1 cellular context compared by ENCODE assay signal in the genomic region with DNA sequence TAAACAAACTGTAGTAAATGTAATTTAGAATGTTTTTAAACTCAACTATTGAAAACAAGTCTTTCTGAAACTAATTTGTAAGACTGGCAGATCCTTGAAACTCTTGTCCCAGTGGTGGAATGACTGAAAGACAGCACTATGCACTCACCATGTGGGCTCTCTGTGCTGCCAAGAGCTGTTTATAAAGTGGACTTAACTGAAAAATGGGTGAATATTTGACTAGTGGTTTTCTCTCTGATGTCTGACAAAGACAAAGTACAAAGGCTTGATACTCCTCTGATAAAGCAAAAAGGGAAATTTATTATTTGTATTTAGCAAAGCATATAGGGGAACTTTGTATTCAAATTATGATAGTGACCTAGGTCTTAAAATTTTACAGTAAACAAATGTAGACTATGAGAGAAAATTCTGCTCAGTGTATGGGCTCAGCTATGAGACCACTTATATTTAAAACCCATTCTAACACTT.
TF ChIP-seq lines count a peak whose summit lies in the region.

No MANE protein-coding gene starts in this region.

TF ChIP-seq in HepG2, 621 proteins besides CTCF, POLR2A, EP300 and RAD21 (continued from another document and continues in another):
- TF ChIP-seq, protein P1, sequence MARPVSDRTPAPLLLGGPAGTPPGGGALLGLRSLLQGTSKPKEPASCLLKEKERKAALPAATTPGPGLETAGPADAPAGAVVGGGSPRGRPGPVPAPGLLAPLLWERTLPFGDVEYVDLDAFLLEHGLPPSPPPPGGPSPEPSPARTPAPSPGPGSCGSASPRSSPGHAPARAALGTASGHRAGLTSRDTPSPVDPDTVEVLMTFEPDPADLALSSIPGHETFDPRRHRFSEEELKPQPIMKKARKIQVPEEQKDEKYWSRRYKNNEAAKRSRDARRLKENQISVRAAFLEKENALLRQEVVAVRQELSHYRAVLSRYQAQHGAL (CRISPR knock-in tag; IDR thresholded peaks at IDR 0.05; ENCODE audit: not compliant biosample characterization): no peak
- peak; percentile 72 for TF ChIP-seq TCF7L2 (IDR thresholded peaks at IDR 0.05; ENCODE audit: low read depth, low read length)
- peak; percentile 1 for TF ChIP-seq ASH2L (IDR thresholded peaks at IDR 0.05; ENCODE audit: insufficient read length, low read depth, low read length)
- TF ChIP-seq ZNF331 (CRISPR knock-in tag; IDR thresholded peaks at IDR 0.05): peak; percentile 42; the same call in 1 of the 2 replicates
- peak; percentile 75; the same call in 1 of the 2 replicates for TF ChIP-seq SOX5 (CRISPR knock-in tag; IDR thresholded peaks at IDR 0.05; ENCODE audit: borderline replicate concordance)
- peak; percentile 23; the same call in 1 of the 3 replicates for TF ChIP-seq MXI1 (IDR thresholded peaks at IDR 0.05; ENCODE audit: borderline replicate concordance, low read depth, low read length)
- TF ChIP-seq, protein P2, sequence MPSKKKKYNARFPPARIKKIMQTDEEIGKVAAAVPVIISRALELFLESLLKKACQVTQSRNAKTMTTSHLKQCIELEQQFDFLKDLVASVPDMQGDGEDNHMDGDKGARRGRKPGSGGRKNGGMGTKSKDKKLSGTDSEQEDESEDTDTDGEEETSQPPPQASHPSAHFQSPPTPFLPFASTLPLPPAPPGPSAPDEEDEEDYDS (CRISPR knock-in tag; IDR thresholded peaks at IDR 0.05): peak; percentile 97
- TF ChIP-seq ZNF629 (CRISPR knock-in tag; conservative IDR thresholded peaks at IDR 0.05): peak; percentile 76
- TF ChIP-seq, protein P3, sequence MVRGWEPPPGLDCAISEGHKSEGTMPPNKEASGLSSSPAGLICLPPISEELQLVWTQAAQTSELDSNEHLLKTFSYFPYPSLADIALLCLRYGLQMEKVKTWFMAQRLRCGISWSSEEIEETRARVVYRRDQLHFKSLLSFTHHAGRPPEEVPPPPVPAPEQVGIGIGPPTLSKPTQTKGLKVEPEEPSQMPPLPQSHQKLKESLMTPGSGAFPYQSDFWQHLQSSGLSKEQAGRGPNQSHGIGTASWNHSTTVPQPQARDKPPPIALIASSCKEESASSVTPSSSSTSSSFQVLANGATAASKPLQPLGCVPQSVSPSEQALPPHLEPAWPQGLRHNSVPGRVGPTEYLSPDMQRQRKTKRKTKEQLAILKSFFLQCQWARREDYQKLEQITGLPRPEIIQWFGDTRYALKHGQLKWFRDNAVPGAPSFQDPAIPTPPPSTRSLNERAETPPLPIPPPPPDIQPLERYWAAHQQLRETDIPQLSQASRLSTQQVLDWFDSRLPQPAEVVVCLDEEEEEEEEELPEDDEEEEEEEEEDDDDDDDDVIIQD (CRISPR knock-in tag; IDR thresholded peaks at IDR 0.05; ENCODE audit: low read depth): 0 out of 2 replicates have a peak, but pooled peaks have one; percentile 20
- TF ChIP-seq ZNF660 (CRISPR knock-in tag; IDR thresholded peaks at IDR 0.05; ENCODE audit: borderline replicate concordance, low read depth): no peak
- peak; percentile 37; the same call in 1 of the 2 replicates for TF ChIP-seq FOXP4 (CRISPR knock-in tag; IDR thresholded peaks at IDR 0.05)
- no peak for TF ChIP-seq HHEX (CRISPR knock-in tag; IDR thresholded peaks at IDR 0.05)
- TF ChIP-seq TEAD3 (CRISPR knock-in tag; optimal IDR thresholded peaks at IDR 0.05; ENCODE audit: borderline replicate concordance): peak; percentile 20
- TF ChIP-seq TCF12 (IDR thresholded peaks at IDR 0.05): no peak
- 0 out of 2 replicates have a peak, but pooled peaks have one; percentile 13 for TF ChIP-seq TCF12 (CRISPR knock-in tag; IDR thresholded peaks at IDR 0.05)
- 0 out of 2 replicates have a peak, but pooled peaks have one; percentile 22 for TF ChIP-seq ATF2 (CRISPR knock-in tag; IDR thresholded peaks at IDR 0.05)
- 0 out of 2 replicates have a peak, but pooled peaks have one; percentile 3 for TF ChIP-seq ISL2 (CRISPR knock-in tag; IDR thresholded peaks at IDR 0.05)
- TF ChIP-seq, protein P4, sequence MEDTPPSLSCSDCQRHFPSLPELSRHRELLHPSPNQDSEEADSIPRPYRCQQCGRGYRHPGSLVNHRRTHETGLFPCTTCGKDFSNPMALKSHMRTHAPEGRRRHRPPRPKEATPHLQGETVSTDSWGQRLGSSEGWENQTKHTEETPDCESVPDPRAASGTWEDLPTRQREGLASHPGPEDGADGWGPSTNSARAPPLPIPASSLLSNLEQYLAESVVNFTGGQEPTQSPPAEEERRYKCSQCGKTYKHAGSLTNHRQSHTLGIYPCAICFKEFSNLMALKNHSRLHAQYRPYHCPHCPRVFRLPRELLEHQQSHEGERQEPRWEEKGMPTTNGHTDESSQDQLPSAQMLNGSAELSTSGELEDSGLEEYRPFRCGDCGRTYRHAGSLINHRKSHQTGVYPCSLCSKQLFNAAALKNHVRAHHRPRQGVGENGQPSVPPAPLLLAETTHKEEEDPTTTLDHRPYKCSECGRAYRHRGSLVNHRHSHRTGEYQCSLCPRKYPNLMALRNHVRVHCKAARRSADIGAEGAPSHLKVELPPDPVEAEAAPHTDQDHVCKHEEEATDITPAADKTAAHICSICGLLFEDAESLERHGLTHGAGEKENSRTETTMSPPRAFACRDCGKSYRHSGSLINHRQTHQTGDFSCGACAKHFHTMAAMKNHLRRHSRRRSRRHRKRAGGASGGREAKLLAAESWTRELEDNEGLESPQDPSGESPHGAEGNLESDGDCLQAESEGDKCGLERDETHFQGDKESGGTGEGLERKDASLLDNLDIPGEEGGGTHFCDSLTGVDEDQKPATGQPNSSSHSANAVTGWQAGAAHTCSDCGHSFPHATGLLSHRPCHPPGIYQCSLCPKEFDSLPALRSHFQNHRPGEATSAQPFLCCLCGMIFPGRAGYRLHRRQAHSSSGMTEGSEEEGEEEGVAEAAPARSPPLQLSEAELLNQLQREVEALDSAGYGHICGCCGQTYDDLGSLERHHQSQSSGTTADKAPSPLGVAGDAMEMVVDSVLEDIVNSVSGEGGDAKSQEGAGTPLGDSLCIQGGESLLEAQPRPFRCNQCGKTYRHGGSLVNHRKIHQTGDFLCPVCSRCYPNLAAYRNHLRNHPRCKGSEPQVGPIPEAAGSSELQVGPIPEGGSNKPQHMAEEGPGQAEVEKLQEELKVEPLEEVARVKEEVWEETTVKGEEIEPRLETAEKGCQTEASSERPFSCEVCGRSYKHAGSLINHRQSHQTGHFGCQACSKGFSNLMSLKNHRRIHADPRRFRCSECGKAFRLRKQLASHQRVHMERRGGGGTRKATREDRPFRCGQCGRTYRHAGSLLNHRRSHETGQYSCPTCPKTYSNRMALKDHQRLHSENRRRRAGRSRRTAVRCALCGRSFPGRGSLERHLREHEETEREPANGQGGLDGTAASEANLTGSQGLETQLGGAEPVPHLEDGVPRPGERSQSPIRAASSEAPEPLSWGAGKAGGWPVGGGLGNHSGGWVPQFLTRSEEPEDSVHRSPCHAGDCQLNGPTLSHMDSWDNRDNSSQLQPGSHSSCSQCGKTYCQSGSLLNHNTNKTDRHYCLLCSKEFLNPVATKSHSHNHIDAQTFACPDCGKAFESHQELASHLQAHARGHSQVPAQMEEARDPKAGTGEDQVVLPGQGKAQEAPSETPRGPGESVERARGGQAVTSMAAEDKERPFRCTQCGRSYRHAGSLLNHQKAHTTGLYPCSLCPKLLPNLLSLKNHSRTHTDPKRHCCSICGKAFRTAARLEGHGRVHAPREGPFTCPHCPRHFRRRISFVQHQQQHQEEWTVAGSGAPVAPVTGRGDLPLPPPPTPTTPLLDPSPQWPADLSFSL (CRISPR knock-in tag; IDR thresholded peaks at IDR 0.05): no peak
- peak; percentile 62; the same call in 1 of the 2 replicates for TF ChIP-seq TFAP4 (IDR thresholded peaks at IDR 0.05; ENCODE audit: borderline replicate concordance, low read depth)
- TF ChIP-seq CREB3 (CRISPR knock-in tag; IDR thresholded peaks at IDR 0.05): no peak
- no peak for TF ChIP-seq MEF2D (CRISPR knock-in tag; IDR thresholded peaks at IDR 0.05)
- TF ChIP-seq EHMT2 (IDR thresholded peaks at IDR 0.05; ENCODE audit: borderline replicate concordance, low read depth, low read length): peak; percentile 80; the same call in 1 of the 2 replicates
- TF ChIP-seq, protein P5, sequence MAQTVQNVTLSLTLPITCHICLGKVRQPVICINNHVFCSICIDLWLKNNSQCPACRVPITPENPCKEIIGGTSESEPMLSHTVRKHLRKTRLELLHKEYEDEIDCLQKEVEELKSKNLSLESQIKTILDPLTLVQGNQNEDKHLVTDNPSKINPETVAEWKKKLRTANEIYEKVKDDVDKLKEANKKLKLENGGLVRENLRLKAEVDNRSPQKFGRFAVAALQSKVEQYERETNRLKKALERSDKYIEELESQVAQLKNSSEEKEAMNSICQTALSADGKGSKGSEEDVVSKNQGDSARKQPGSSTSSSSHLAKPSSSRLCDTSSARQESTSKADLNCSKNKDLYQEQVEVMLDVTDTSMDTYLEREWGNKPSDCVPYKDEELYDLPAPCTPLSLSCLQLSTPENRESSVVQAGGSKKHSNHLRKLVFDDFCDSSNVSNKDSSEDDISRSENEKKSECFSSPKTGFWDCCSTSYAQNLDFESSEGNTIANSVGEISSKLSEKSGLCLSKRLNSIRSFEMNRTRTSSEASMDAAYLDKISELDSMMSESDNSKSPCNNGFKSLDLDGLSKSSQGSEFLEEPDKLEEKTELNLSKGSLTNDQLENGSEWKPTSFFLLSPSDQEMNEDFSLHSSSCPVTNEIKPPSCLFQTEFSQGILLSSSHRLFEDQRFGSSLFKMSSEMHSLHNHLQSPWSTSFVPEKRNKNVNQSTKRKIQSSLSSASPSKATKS (CRISPR knock-in tag; IDR thresholded peaks at IDR 0.05): no peak
- no peak for TF ChIP-seq RFX1 (IDR thresholded peaks at IDR 0.05)
- no peak for TF ChIP-seq MBD4 (IDR thresholded peaks at IDR 0.05; ENCODE audit: borderline replicate concordance, low read length)
- TF ChIP-seq NCOR1 (IDR thresholded peaks at IDR 0.05; ENCODE audit: borderline replicate concordance, low read length): peak; percentile 29; the same call in 1 of the 2 replicates
- 0 out of 2 replicates have a peak, but pooled peaks have one; percentile 24 for TF ChIP-seq ZNF761 (CRISPR knock-in tag; conservative IDR thresholded peaks at IDR 0.05)
- no peak for TF ChIP-seq NFYC (CRISPR knock-in tag; IDR thresholded peaks at IDR 0.05)
- no peak for TF ChIP-seq FOXA1 (IDR thresholded peaks at IDR 0.05)
- peak; percentile 52; the same call in 1 of the 2 replicates for TF ChIP-seq FOXA1 (CRISPR knock-in tag; IDR thresholded peaks at IDR 0.05)
- no peak for TF ChIP-seq ZNF205 (CRISPR knock-in tag; IDR thresholded peaks at IDR 0.05)
- TF ChIP-seq ELF1 (CRISPR knock-in tag; IDR thresholded peaks at IDR 0.05): no peak
- TF ChIP-seq NONO (IDR thresholded peaks at IDR 0.05): no peak
- peak; percentile 7; the same call in 1 of the 2 replicates for TF ChIP-seq NONO (CRISPR knock-in tag; conservative IDR thresholded peaks at IDR 0.05)
- TF ChIP-seq ZNF3 (CRISPR knock-in tag; IDR thresholded peaks at IDR 0.05): peak; percentile 95
- TF ChIP-seq MAX (IDR thresholded peaks at IDR 0.05): peak; percentile 59
- TF ChIP-seq ZFP1 (CRISPR knock-in tag; IDR thresholded peaks at IDR 0.05): no peak
- peak; percentile 45; the same call in 1 of the 2 replicates for TF ChIP-seq SALL1 (CRISPR knock-in tag; IDR thresholded peaks at IDR 0.05)
- TF ChIP-seq, protein P6, sequence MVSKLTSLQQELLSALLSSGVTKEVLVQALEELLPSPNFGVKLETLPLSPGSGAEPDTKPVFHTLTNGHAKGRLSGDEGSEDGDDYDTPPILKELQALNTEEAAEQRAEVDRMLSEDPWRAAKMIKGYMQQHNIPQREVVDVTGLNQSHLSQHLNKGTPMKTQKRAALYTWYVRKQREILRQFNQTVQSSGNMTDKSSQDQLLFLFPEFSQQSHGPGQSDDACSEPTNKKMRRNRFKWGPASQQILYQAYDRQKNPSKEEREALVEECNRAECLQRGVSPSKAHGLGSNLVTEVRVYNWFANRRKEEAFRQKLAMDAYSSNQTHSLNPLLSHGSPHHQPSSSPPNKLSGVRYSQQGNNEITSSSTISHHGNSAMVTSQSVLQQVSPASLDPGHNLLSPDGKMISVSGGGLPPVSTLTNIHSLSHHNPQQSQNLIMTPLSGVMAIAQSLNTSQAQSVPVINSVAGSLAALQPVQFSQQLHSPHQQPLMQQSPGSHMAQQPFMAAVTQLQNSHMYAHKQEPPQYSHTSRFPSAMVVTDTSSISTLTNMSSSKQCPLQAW (CRISPR knock-in tag; IDR thresholded peaks at IDR 0.05): peak; percentile 42; the same call in 1 of the 2 replicates
- peak; percentile 88 for TF ChIP-seq POLR2G (IDR thresholded peaks at IDR 0.05; ENCODE audit: low read depth, low read length)
- peak; percentile 32; the same call in 1 of the 2 replicates for TF ChIP-seq RARA (CRISPR knock-in tag; IDR thresholded peaks at IDR 0.05)
